In the genomic region with DNA sequence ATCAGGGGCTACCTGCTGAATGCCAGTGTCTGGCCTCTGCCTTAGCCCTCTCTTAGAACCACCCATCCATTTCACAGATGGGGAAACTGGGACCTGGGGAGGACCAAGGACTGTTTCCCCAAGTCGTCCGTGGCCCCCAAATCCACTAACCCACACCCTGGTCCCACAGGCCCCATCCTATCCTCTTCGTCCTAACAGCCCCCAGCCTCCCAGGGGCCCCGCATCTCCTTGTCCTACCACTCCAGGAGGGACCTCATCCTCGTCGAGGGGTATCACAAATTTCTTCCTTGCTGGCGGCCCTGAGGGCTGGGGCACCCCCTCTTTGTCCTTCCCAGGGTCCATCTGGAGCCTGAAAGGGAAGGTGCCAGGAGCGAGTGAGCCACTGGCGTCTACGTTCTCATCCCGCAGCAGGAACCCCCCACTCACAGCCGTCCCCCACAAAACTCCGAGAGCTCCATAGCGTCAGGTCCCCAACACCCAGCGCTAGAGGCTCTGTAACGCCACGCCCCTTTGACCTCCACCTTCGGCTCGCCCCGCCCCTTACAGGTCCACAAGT, we compare ENCODE assay signal across 8 cellular contexts. TPM values are rescaled to one million over a fixed set of nuclear protein-coding genes. Genes with fewer than 3 reads are reported as not detected.
DNase-seq lines count a peak whose midpoint lies in the region; ATAC-seq, FAIRE-seq and TF ChIP-seq lines count a peak whose summit lies in the region.

No MANE protein-coding gene starts in this region.

- H3K27me3 Mint-ChIP-seq in Caco-2 (ENCODE audit: insufficient read depth, unreplicated experiment) (no peaks in the 10 kb centered on the region), T-helper 17 cell (no peaks in the 10 kb centered on the region), endothelial cell (ENCODE audit: unreplicated experiment) (peaks cover 13% of the 10 kb centered on the region), progenitor cell of endocrine pancreas (no peaks in the 10 kb centered on the region)

- H3K36me3 Mint-ChIP-seq in Caco-2 (ENCODE audit: insufficient read depth, unreplicated experiment), result peaks cover 29% of the 10 kb centered on the region
- H3K36me3 Mint-ChIP-seq in T-helper 17 cell (ENCODE audit: low read depth), result peaks cover 6% of the 10 kb centered on the region
- peaks cover 6% of the 10 kb centered on the region for H3K36me3 Mint-ChIP-seq in endothelial cell (ENCODE audit: low read depth, unreplicated experiment)
- peaks cover 4% of the 10 kb centered on the region for H3K36me3 Mint-ChIP-seq in progenitor cell of endocrine pancreas (ENCODE audit: insufficient read depth)

- H3K4me3 Mint-ChIP-seq in Caco-2 (ENCODE audit: unreplicated experiment), result peak overlapping the region; percentile 86
- peak overlapping the region; percentile 98 for H3K4me3 Mint-ChIP-seq in T-helper 17 cell
- peak overlapping the region; percentile 94 for H3K4me3 Mint-ChIP-seq in endothelial cell (ENCODE audit: unreplicated experiment)
- peak overlapping the region; percentile 75 for H3K4me3 Mint-ChIP-seq in progenitor cell of endocrine pancreas (ENCODE audit: low read depth)

- TF ChIP-seq CTCF in Caco-2 (IDR thresholded peaks at IDR 0.05; ENCODE audit: insufficient read depth in 1 of 2, low read depth in 1 of 2, low read length in 1 of 2, severe bottlenecking in 1 of 2, unreplicated experiment in 1 of 2) (no peak), endothelial cell (IDR thresholded peaks at IDR 0.05; ENCODE audit: unreplicated experiment) (no peak), progenitor cell of endocrine pancreas (IDR thresholded peaks at IDR 0.05; ENCODE audit: unreplicated experiment) (no peak)

- peak overlapping the region; percentile 89 for H3K27ac Mint-ChIP-seq in Caco-2 (ENCODE audit: unreplicated experiment)
- H3K27ac Mint-ChIP-seq in T-helper 17 cell, result peak overlapping the region; percentile 92
- H3K27ac Mint-ChIP-seq in endothelial cell (ENCODE audit: unreplicated experiment), result peak overlapping the region; percentile 89
- peak overlapping the region; percentile 94 for H3K27ac Mint-ChIP-seq in progenitor cell of endocrine pancreas

- BruUV-seq in Caco-2 (replicated peaks; lab: Mats Ljungman, UMichigan), result TSS peak; percentile 84

- FAIRE-seq in frontal cortex (lab: Jason Lieb, UNC), result no peak

- ATAC-seq in T-helper 17 cell, result peak; percentile 78

- CTCF ChIA-PET in Caco-2 (lab: Charles Lee), result interaction anchor here (0.5 to 4.1 kb wide), 5 partner anchors 16 to 346 kb away, joined by 3 to 18 read pairs (median 3); no protein-coding TSS in a partner anchor

- H3K4me3 ChIP-seq in Caco-2 (ENCODE audit: low read depth, low read length), result peak overlapping the region; percentile 65

- H3K9me3 ChIP-seq in Caco-2 (no peaks in the 10 kb centered on the region), T-helper 17 cell (ENCODE audit: control insufficient read depth, low read length, poor library complexity, severe bottlenecking) (no peaks in the 10 kb centered on the region)

- H3K36me3 ChIP-seq in Caco-2 (ENCODE audit: control insufficient read depth, insufficient read depth, low read length), result peaks cover 2% of the 10 kb centered on the region

- POLR2A ChIA-PET in Caco-2 (lab: Charles Lee), result interaction anchor here (0.6 to 1.0 kb wide), 4 partner anchors 9 to 98 kb away, joined by 4 to 8 read pairs (median 6); no protein-coding TSS in a partner anchor

- peaks cover 20% of the 10 kb centered on the region for H3K4me1 Mint-ChIP-seq in Caco-2 (ENCODE audit: low read depth, unreplicated experiment)
- H3K4me1 Mint-ChIP-seq in T-helper 17 cell, result peaks cover 36% of the 10 kb centered on the region
- peaks cover 19% of the 10 kb centered on the region for H3K4me1 Mint-ChIP-seq in endothelial cell (ENCODE audit: unreplicated experiment)
- H3K4me1 Mint-ChIP-seq in progenitor cell of endocrine pancreas (ENCODE audit: low read depth), result peaks cover 17% of the 10 kb centered on the region

- intact Hi-C loops in Caco-2 (cut with micrococcal nuclease; ENCODE audit: unreplicated experiment), result loop anchor here (1.0 to 5.0 kb wide), 4 partner anchors 18 to 62 kb away; partner anchors contain the start of gene PPP1R13L

- no peaks in the 10 kb centered on the region for H3K27me3 ChIP-seq in Caco-2 (replicated peaks; ENCODE audit: control insufficient read depth, insufficient read depth, low read length)

- no peak for DNase-seq in Caco-2
- peak in 1 of 3 donors; percentile 76 for DNase-seq in T-helper 17 cell
- DNase-seq in endothelial cell (ENCODE audit: low spot score), result no peak
- no peak for DNase-seq in progenitor cell of endocrine pancreas (ENCODE audit: low spot score, unreplicated experiment)
- DNase-seq in NCI-H187 treated with DMSO at 0.1 percent for 48 hours (lab: John Stamatoyannopoulos, UW), result no peak
- no peak for DNase-seq in NCI-H524 (lab: John Stamatoyannopoulos, UW)
- DNase-seq in frontal cortex (ENCODE audit: low spot score in 2 of 2), result no peak
- DNase-seq in OCI-M1 (lab: John Stamatoyannopoulos, UW), result no peak

- H3K9me3 Mint-ChIP-seq in Caco-2 (ENCODE audit: unreplicated experiment), result no peaks in the 10 kb centered on the region
- no peaks in the 10 kb centered on the region for H3K9me3 Mint-ChIP-seq in endothelial cell (ENCODE audit: unreplicated experiment)
- H3K9me3 Mint-ChIP-seq in progenitor cell of endocrine pancreas (ENCODE audit: low read depth), result no peaks in the 10 kb centered on the region

- peaks cover 15% of the 10 kb centered on the region for H3K4me1 ChIP-seq in Caco-2

RNA-seq across cellular contexts. Expression of gene ERCC1, which starts 0.6 kb away (rescaled TPM):
- 43.5 and 51.0 TPM in 2 replicates for total RNA-seq in Caco-2 (2022)
- total RNA-seq in T-helper 17 cell, result 10 to 100 TPM; 28.4 to 36.2 TPM
- total RNA-seq in endothelial cell (ENCODE audit: unreplicated experiment), result 62.8 TPM
- 58.5 and 64.8 TPM in 2 replicates for total RNA-seq in progenitor cell of endocrine pancreas
- total RNA-seq in frontal cortex, result 55.0 TPM

RNA-seq across cellular contexts. Expression of gene POLR1G, which starts 16.7 kb away (rescaled TPM):
- total RNA-seq in Caco-2 (2022) (27.7 and 31.1 TPM in 2 replicates), T-helper 17 cell (1 to 10 TPM in 1 of 2 donors, under 1 TPM in 1; 0.91 to 1.0 TPM), endothelial cell (ENCODE audit: unreplicated experiment) (4.4 TPM), progenitor cell of endocrine pancreas (7.4 and 8.9 TPM in 2 replicates), frontal cortex (3.7 TPM)

RNA-seq across cellular contexts. Expression of gene PPP1R13L, which starts 18.2 kb away (rescaled TPM):
- total RNA-seq in Caco-2 (2022) (65.8 and 68.6 TPM in 2 replicates), T-helper 17 cell (1 to 10 TPM; 3.4 to 4.5 TPM), endothelial cell (ENCODE audit: unreplicated experiment) (13.2 TPM), progenitor cell of endocrine pancreas (24.2 and 27.2 TPM in 2 replicates), frontal cortex (under 0.01 TPM)

RNA-seq across cellular contexts. Expression of gene FOSB, which starts 44.7 kb away (rescaled TPM):
- total RNA-seq in Caco-2 (2022) (6.4 TPM in 2 replicates), T-helper 17 cell (1,000 to 10,000 TPM in 1 of 2 donors, 100 to 1,000 TPM in 1; 967 to 2,209 TPM), endothelial cell (ENCODE audit: unreplicated experiment) (64.2 TPM), progenitor cell of endocrine pancreas (5.3 and 7.3 TPM in 2 replicates), frontal cortex (2.0 TPM)

RNA-seq across cellular contexts. Expression of gene ERCC2, which starts 52.7 kb away (rescaled TPM):
- 86.8 and 89.5 TPM in 2 replicates for total RNA-seq in Caco-2 (2022)
- 10 to 100 TPM; 11.0 to 13.1 TPM for total RNA-seq in T-helper 17 cell
- total RNA-seq in endothelial cell (ENCODE audit: unreplicated experiment), result 44.2 TPM
- total RNA-seq in progenitor cell of endocrine pancreas, result 60.5 and 63.8 TPM in 2 replicates
- total RNA-seq in frontal cortex, result 14.3 TPM
